Comparison of ENCODE assay signal across 8 cellular contexts in the genomic region with DNA sequence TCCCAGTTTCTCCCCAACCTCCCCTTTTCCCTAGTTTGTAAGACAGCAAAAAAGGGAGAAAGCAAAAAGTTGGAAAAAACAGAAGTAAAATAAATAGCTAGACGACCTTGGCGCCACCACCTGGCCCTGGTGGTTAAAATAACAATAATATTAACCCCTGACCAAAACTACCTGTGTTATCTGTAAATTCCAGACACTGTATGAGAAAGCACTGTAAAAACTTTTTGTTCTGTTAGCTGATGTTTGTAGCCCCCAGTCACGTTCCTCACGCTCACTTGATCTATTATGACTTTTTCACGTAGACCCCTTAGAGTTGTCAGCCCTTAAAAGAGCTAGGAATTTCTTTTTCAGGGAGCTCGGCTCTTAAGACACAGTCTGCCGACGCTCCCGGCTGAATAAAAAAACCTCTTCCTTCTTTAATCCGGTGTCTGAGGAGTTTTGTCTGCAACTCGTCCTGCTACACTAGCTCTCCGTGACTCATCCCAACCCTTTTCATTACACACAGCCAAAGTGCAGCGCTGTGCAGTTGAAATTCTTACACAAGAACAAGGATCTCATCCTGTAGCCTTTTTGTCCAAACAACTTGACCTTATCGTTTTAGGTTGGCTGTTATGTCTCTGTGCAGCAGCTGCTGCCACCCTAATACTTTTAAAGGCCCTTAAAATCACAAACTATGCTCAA.
A peak's percentile ranks its signal among the peaks of the same experiment; 100 is the strongest.
DNase-seq lines count a peak whose midpoint lies in the region; ATAC-seq and TF ChIP-seq lines count a peak whose summit lies in the region.
"Not testable (repeated sequence)": the region's sequence is repeated elsewhere in the genome, so short reads cannot be mapped to it uniquely, and the experiment has no call there.

No MANE protein-coding gene starts in this region.

- H3K4me2 ChIP-seq in IMR-90 (ENCODE audit: low read depth, low read length) (peak overlapping the region; percentile 3; the same call in 1 of the 2 replicates), PC-9 (peak overlapping the region; percentile 74), smooth muscle cell (peak overlapping the region; percentile 68)
- not testable (repeated sequence) for H3K4me2 ChIP-seq in mesenchymal stem cell (ENCODE audit: low read length, poor library complexity, severe bottlenecking)

- DNase-seq in Daoy (ENCODE audit: low read depth) (peak; percentile 17), IMR-90 (peak; percentile 1), PC-9 (peak; percentile 42 to 60), adipocyte (ENCODE audit: low read depth) (peak; percentile 18), choroid plexus epithelial cell (ENCODE audit: low read depth) (peak; percentile 49), fibroblast of the aortic adventitia (ENCODE audit: low read depth) (peak; percentile 18), mesenchymal stem cell (peak; percentile 37)
- not testable (repeated sequence) for DNase-seq in smooth muscle cell (lab: John Stamatoyannopoulos, UW; ENCODE audit: unreplicated experiment)

- in situ Hi-C loops in IMR-90 (cut with MboI; ENCODE audit: low sequenced_read_pairs), result not testable (repeated sequence)

- H2BK12ac ChIP-seq in mesenchymal stem cell (ENCODE audit: low read length in 2 of 2), result not testable (repeated sequence)

- not testable (repeated sequence) for H2BK15ac ChIP-seq in IMR-90 (ENCODE audit: low read depth, low read length); mesenchymal stem cell (ENCODE audit: low read depth, poor library complexity, severe bottlenecking)

- TF ChIP-seq CTCF in IMR-90 (conservative IDR thresholded peaks at IDR 0.05; ENCODE audit: low read depth, low read length); choroid plexus epithelial cell (conservative IDR thresholded peaks at IDR 0.05; ENCODE audit: low read depth, low read length); fibroblast of the aortic adventitia (IDR thresholded peaks at IDR 0.05; ENCODE audit: insufficient read depth, low read length); smooth muscle cell (IDR thresholded peaks at IDR 0.05; ENCODE audit: borderline replicate concordance, insufficient read depth, poor library complexity, severe bottlenecking): not testable (repeated sequence)
- TF ChIP-seq CTCF in PC-9 (conservative IDR thresholded peaks at IDR 0.05), result peak; percentile 48

- H3K9me1 ChIP-seq in IMR-90 (ENCODE audit: insufficient read depth, low read length), result not testable (repeated sequence)

- not testable (repeated sequence) for H3K4me1 ChIP-seq in IMR-90 (ENCODE audit: control insufficient read depth, insufficient read depth, low read length); adipocyte (ENCODE audit: control insufficient read depth, insufficient read depth, low read length); mesenchymal stem cell (ENCODE audit: control insufficient read depth, insufficient read depth, low read depth, low read length); smooth muscle cell (ENCODE audit: low read depth)
- peaks cover 33% of the 10 kb centered on the region for H3K4me1 ChIP-seq in PC-9 (replicated peaks; ENCODE audit: insufficient read depth)

- TF ChIP-seq RAD21 in IMR-90 (IDR thresholded peaks at IDR 0.05; ENCODE audit: low read length), result not testable (repeated sequence)

- not testable (repeated sequence) for H2AK5ac ChIP-seq in IMR-90 (ENCODE audit: low read depth, low read length); mesenchymal stem cell (ENCODE audit: low read length, severe bottlenecking)

- H3K56ac ChIP-seq in IMR-90 (ENCODE audit: extremely low read depth, insufficient read depth, low read length), result not testable (repeated sequence)

- not testable (repeated sequence) for H4K20me1 ChIP-seq in IMR-90 (ENCODE audit: insufficient read depth, low read length); PC-9 (ENCODE audit: insufficient read depth); smooth muscle cell (ENCODE audit: low read depth)

- H2AK9ac ChIP-seq in IMR-90 (replicated peaks; ENCODE audit: low read depth, low read length, poor library complexity), result not testable (repeated sequence)

- not testable (repeated sequence) for H3K23ac ChIP-seq in IMR-90 (ENCODE audit: low read depth, low read length); mesenchymal stem cell (ENCODE audit: low read length in 2 of 2)

- not testable (repeated sequence) for H2BK120ac ChIP-seq in IMR-90 (ENCODE audit: low read depth, low read length); mesenchymal stem cell (ENCODE audit: low read depth, low read length)

- not testable (repeated sequence) for BruUV-seq in IMR-90 (replicated peaks; lab: Mats Ljungman, UMichigan); PC-9 (replicated peaks; lab: Mats Ljungman, UMichigan)

- H3K79me1 ChIP-seq in IMR-90 (ENCODE audit: low read depth in 1 of 2, low read length in 2 of 2); mesenchymal stem cell (replicated peaks; ENCODE audit: low read length, poor library complexity, severe bottlenecking): not testable (repeated sequence)

- 57% methylated on average over 1 of the region's 14 CpGs; no CpG with 5 or more reads in 1 of the 2 experiments for WGBS in IMR-90 (ENCODE audit: extremely low coverage in 2 of 2, insufficient read length in 1 of 2), 2 experiments
- WGBS in mesenchymal stem cell, result 25% methylated on average over 14 of the region's 14 CpGs
- 8% methylated on average over 14 of the region's 14 CpGs for WGBS in smooth muscle cell (ENCODE audit: low lambda C conversion rate)

- H3K14ac ChIP-seq in IMR-90 (replicated peaks; ENCODE audit: low read depth, low read length); mesenchymal stem cell (ENCODE audit: low read length in 2 of 2): not testable (repeated sequence)

- not testable (repeated sequence) for H2AFZ ChIP-seq in IMR-90 (replicated peaks; ENCODE audit: low read length, poor library complexity); mesenchymal stem cell (ENCODE audit: low read depth, low read length); smooth muscle cell (ENCODE audit: low read depth)
- H2AFZ ChIP-seq in PC-9, result peak overlapping the region; percentile 63

- H4K8ac ChIP-seq in IMR-90 (ENCODE audit: low read depth in 2 of 2, low read length in 2 of 2); mesenchymal stem cell (ENCODE audit: low read length): not testable (repeated sequence)

- H2BK5ac ChIP-seq in IMR-90 (ENCODE audit: low read depth, low read length, poor library complexity, severe bottlenecking); mesenchymal stem cell (ENCODE audit: low read depth, low read length, poor library complexity, severe bottlenecking): not testable (repeated sequence)

- not testable (repeated sequence) for H4K5ac ChIP-seq in IMR-90 (ENCODE audit: low read depth, low read length)

- H3K79me2 ChIP-seq in PC-9 (ENCODE audit: low read depth); smooth muscle cell (ENCODE audit: low read depth): not testable (repeated sequence)

- not testable (repeated sequence) for H3K4me3 ChIP-seq in IMR-90 (ENCODE audit: insufficient read depth, low read depth, low read length); adipocyte (ENCODE audit: low read length); choroid plexus epithelial cell (ENCODE audit: low read depth, low read length); fibroblast of the aortic adventitia (ENCODE audit: low read depth, low read length); mesenchymal stem cell (ENCODE audit: insufficient read depth in 1 of 2, low read depth in 1 of 2, low read length in 2 of 2)
- H3K4me3 ChIP-seq in PC-9 (peak overlapping the region; percentile 40; the same call in 1 of the 2 replicates), smooth muscle cell (peak overlapping the region; percentile 1)

- not testable (repeated sequence) for H2BK20ac ChIP-seq in IMR-90 (ENCODE audit: low read depth, low read length)

- CTCF ChIA-PET in IMR-90 (lab: Yijun Ruan, JAX); PC-9 (lab: Charles Lee): not testable (repeated sequence)

- H3K27ac ChIP-seq in IMR-90 (ENCODE audit: insufficient read depth, low read length); mesenchymal stem cell (ENCODE audit: low read length, poor library complexity, severe bottlenecking): not testable (repeated sequence)
- H3K27ac ChIP-seq in PC-9 (peak overlapping the region; percentile 58), smooth muscle cell (ENCODE audit: low read depth) (peak overlapping the region; percentile 67)

- not testable (repeated sequence) for TF ChIP-seq POLR2A in IMR-90 (IDR thresholded peaks at IDR 0.05; ENCODE audit: low read depth, low read length)

- POLR2A ChIA-PET in IMR-90 (lab: Charles Lee; ENCODE audit: unreplicated experiment), result not testable (repeated sequence)
- POLR2A ChIA-PET in PC-9 (lab: Charles Lee; ENCODE audit: unreplicated experiment), result interaction anchor here (0.6 kb wide), 2 partner anchors 13 to 1774 kb away, joined by 3 to 7 read pairs; no protein-coding TSS in a partner anchor

- H3K36me3 ChIP-seq in IMR-90 (ENCODE audit: control insufficient read depth, insufficient read depth, low read length); PC-9 (ENCODE audit: low read depth); adipocyte (ENCODE audit: control insufficient read depth, insufficient read depth, low read length, severe bottlenecking); mesenchymal stem cell (ENCODE audit: control insufficient read depth in 1 of 2, insufficient read depth in 2 of 2, low read depth in 1 of 2, low read length in 2 of 2); smooth muscle cell (ENCODE audit: low read depth): not testable (repeated sequence)

- dilution Hi-C loops in IMR-90 (cut with HindIII; ENCODE audit: low sequenced_read_pairs, unreplicated experiment), result not testable (repeated sequence)

- H3K9me2 ChIP-seq in PC-9 (ENCODE audit: insufficient read depth), result not testable (repeated sequence)

- intact Hi-C loops in IMR-90 (cut with micrococcal nuclease); PC-9 (cut with micrococcal nuclease; ENCODE audit: unreplicated experiment): not testable (repeated sequence)

- not testable (repeated sequence) for H3K18ac ChIP-seq in IMR-90 (ENCODE audit: low read depth, low read length); mesenchymal stem cell (ENCODE audit: low read depth in 1 of 2, low read length in 2 of 2)

- ATAC-seq in IMR-90 (ENCODE audit: low read depth), result not testable (repeated sequence)

- not testable (repeated sequence) for H3K4ac ChIP-seq in IMR-90 (ENCODE audit: low read depth, low read length); mesenchymal stem cell (ENCODE audit: low read depth in 1 of 2, low read length in 2 of 2)

- H3K9ac ChIP-seq in IMR-90 (ENCODE audit: low read depth, low read length); adipocyte (ENCODE audit: low read length); mesenchymal stem cell (ENCODE audit: low read length); smooth muscle cell (ENCODE audit: low read depth): not testable (repeated sequence)

- not testable (repeated sequence) for H3K9me3 ChIP-seq in IMR-90 (ENCODE audit: control insufficient read depth, insufficient read depth, low read length); PC-9 (ENCODE audit: insufficient read depth, low read depth); adipocyte (ENCODE audit: control insufficient read depth, low read length); mesenchymal stem cell (ENCODE audit: control insufficient read depth, low read length); smooth muscle cell (replicated peaks; ENCODE audit: low read depth)

- not testable (repeated sequence) for H4K91ac ChIP-seq in IMR-90 (ENCODE audit: insufficient read depth, low read depth, low read length); mesenchymal stem cell (ENCODE audit: low read length)

- not testable (repeated sequence) for H3K27me3 ChIP-seq in IMR-90 (ENCODE audit: control insufficient read depth, insufficient read depth, low read length); PC-9 (ENCODE audit: insufficient read depth, low read depth); adipocyte (replicated peaks; ENCODE audit: control insufficient read depth, insufficient read depth, low read length); smooth muscle cell (ENCODE audit: low read depth)
- peaks cover 0 to 23% of the 10 kb centered on the region in 2 experiments for H3K27me3 ChIP-seq in mesenchymal stem cell (ENCODE audit: control insufficient read depth in 1 of 2, insufficient read depth in 1 of 2, low read length in 2 of 2)

- peaks cover 19% of the 10 kb centered on the region for H3F3A ChIP-seq in PC-9 (ENCODE audit: insufficient read depth, low read depth)
- H3F3A ChIP-seq in smooth muscle cell (ENCODE audit: low read depth), result not testable (repeated sequence)
